In genomic region chr11:17766590-17766989, GRCh38 we compare ENCODE assay signal across 2 cellular contexts.
TF ChIP-seq lines count a peak whose summit lies in the region.

No MANE protein-coding gene starts in this region.

TF ChIP-seq in GM23338, 12 proteins besides CTCF, POLR2A, EP300 and RAD21 (continued from another document):
- TF ChIP-seq, protein P1, sequence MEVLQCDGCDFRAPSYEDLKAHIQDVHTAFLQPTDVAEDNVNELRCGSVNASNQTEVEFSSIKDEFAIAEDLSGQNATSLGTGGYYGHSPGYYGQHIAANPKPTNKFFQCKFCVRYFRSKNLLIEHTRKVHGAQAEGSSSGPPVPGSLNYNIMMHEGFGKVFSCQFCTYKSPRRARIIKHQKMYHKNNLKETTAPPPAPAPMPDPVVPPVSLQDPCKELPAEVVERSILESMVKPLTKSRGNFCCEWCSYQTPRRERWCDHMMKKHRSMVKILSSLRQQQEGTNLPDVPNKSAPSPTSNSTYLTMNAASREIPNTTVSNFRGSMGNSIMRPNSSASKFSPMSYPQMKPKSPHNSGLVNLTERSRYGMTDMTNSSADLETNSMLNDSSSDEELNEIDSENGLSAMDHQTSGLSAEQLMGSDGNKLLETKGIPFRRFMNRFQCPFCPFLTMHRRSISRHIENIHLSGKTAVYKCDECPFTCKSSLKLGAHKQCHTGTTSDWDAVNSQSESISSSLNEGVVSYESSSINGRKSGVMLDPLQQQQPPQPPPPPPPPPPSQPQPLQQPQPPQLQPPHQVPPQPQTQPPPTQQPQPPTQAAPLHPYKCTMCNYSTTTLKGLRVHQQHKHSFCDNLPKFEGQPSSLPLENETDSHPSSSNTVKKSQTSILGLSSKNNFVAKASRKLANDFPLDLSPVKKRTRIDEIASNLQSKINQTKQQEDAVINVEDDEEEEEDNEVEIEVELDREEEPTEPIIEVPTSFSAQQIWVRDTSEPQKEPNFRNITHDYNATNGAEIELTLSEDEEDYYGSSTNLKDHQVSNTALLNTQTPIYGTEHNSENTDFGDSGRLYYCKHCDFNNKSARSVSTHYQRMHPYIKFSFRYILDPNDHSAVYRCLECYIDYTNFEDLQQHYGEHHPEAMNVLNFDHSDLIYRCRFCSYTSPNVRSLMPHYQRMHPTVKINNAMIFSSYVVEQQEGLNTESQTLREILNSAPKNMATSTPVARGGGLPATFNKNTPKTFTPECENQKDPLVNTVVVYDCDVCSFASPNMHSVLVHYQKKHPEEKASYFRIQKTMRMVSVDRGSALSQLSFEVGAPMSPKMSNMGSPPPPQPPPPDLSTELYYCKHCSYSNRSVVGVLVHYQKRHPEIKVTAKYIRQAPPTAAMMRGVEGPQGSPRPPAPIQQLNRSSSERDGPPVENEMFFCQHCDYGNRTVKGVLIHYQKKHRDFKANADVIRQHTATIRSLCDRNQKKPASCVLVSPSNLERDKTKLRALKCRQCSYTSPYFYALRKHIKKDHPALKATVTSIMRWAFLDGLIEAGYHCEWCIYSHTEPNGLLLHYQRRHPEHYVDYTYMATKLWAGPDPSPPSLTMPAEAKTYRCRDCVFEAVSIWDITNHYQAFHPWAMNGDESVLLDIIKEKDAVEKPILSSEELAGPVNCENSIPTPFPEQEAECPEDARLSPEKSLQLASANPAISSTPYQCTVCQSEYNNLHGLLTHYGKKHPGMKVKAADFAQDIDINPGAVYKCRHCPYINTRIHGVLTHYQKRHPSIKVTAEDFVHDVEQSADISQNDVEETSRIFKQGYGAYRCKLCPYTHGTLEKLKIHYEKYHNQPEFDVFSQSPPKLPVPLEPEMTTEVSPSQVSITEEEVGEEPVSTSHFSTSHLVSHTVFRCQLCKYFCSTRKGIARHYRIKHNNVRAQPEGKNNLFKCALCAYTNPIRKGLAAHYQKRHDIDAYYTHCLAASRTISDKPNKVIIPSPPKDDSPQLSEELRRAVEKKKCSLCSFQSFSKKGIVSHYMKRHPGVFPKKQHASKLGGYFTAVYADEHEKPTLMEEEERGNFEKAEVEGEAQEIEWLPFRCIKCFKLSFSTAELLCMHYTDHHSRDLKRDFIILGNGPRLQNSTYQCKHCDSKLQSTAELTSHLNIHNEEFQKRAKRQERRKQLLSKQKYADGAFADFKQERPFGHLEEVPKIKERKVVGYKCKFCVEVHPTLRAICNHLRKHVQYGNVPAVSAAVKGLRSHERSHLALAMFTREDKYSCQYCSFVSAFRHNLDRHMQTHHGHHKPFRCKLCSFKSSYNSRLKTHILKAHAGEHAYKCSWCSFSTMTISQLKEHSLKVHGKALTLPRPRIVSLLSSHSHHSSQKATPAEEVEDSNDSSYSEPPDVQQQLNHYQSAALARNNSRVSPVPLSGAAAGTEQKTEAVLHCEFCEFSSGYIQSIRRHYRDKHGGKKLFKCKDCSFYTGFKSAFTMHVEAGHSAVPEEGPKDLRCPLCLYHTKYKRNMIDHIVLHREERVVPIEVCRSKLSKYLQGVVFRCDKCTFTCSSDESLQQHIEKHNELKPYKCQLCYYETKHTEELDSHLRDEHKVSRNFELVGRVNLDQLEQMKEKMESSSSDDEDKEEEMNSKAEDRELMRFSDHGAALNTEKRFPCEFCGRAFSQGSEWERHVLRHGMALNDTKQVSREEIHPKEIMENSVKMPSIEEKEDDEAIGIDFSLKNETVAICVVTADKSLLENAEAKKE (CRISPR knock-in tag; IDR thresholded peaks at IDR 0.05), result no peak
- no peak for TF ChIP-seq EZH2phosphoT487 (IDR thresholded peaks at IDR 0.05; ENCODE audit: unreplicated experiment)
- TF ChIP-seq EZH2 (IDR thresholded peaks at IDR 0.05; ENCODE audit: low read depth, unreplicated experiment), result no peak
- TF ChIP-seq ZNF331 (CRISPR knock-in tag; IDR thresholded peaks at IDR 0.05; ENCODE audit: low read depth), result no peak
- TF ChIP-seq, protein P2, sequence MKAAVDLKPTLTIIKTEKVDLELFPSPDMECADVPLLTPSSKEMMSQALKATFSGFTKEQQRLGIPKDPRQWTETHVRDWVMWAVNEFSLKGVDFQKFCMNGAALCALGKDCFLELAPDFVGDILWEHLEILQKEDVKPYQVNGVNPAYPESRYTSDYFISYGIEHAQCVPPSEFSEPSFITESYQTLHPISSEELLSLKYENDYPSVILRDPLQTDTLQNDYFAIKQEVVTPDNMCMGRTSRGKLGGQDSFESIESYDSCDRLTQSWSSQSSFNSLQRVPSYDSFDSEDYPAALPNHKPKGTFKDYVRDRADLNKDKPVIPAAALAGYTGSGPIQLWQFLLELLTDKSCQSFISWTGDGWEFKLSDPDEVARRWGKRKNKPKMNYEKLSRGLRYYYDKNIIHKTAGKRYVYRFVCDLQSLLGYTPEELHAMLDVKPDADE (IDR thresholded peaks at IDR 0.05), result no peak
- TF ChIP-seq NANOG (IDR thresholded peaks at IDR 0.05; ENCODE audit: borderline replicate concordance), result no peak
- TF ChIP-seq STAT1 (IDR thresholded peaks at IDR 0.05; ENCODE audit: unreplicated experiment), result no peak
- no peak for TF ChIP-seq JUNB (IDR thresholded peaks at IDR 0.05; ENCODE audit: unreplicated experiment)
TF ChIP-seq in GM23338: peak in this region for 0.

TF ChIP-seq in WTC11, 78 proteins besides CTCF, POLR2A, EP300 and RAD21 (continued from another document):
- TF ChIP-seq FOXP4 (CRISPR knock-in tag; IDR thresholded peaks at IDR 0.05), result no peak
- no peak for TF ChIP-seq GRHL2 (CRISPR knock-in tag; IDR thresholded peaks at IDR 0.05; ENCODE audit: insufficient replicate concordance, severe bottlenecking)
- TF ChIP-seq ZNF512 (CRISPR knock-in tag; IDR thresholded peaks at IDR 0.05; ENCODE audit: borderline replicate concordance), result no peak
TF ChIP-seq in WTC11: peak in this region for 0.
